In the genomic region with DNA sequence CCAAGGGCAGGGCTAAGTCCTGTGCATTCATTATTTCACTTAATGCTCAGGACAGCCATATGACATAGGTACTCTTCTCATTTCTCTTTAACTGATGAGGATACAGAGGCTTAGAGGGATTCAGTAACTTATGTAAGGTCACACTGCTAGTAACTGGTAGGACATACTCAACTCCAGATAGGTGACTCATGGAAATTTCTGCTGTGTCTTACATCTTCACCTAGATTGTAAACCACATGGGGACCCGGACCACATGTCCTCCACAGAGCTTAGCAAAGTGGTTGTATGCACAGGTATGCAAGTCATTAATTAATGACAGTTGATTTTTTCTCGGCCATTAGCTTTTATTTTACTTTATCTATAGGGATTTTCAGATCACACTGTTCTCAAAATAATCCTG, we compare ENCODE assay signal across 16 cellular contexts. TPM values are rescaled to one million over a fixed set of nuclear protein-coding genes. Genes with fewer than 3 reads are reported as not detected.
DNase-seq lines count a peak whose midpoint lies in the region; ATAC-seq and TF ChIP-seq lines count a peak whose summit lies in the region.
"Had no signal": no experiment of that assay in that cellular context is flagged by ENCODE, and none has a peak within 500 bp of the region (broad histone marks: within the 10 kb centered on the region; RNA-seq: fewer than 3 reads in every experiment).

No MANE protein-coding gene starts in this region.

- ATAC-seq in HG02623 (IDR thresholded peaks at IDR 0.05; ENCODE audit: unreplicated experiment) (peak; percentile 27), SK-N-SH treated with all-trans-retinoic acid at 6 μM for 48 hours (no peak), GM18517 (IDR thresholded peaks at IDR 0.05; ENCODE audit: unreplicated experiment) (no peak)
- ATAC-seq in stimulated activated naive CD8-positive, alpha-beta T cell treated with anti-CD3 and anti-CD28 coated beads, Interleukin-15, amount 100 ng/mL, for 72 hours, result peak; percentile 93
- ATAC-seq: naive thymus-derived CD8-positive, alpha-beta T cell had no signal

- DNase-seq in stimulated activated CD4-positive, alpha-beta T cell treated with anti-CD3 and anti-CD28 coated beads, Interleukin-1b, Interleukin-23, amount 100 ng/mL, for 48 hours, result peak; percentile 46
- no peak for DNase-seq in stimulated activated CD4-positive, alpha-beta T cell treated with anti-CD3 and anti-CD28 coated beads, Interleukin-2, amount 100 ng/mL, for 48 hours
- peak; percentile 36 for DNase-seq in T-helper 2 cell treated with Interferon-gamma antibody and Interleukin-4, amounts not matched to agents 5 μg/mL and 100 μg/mL, for 36 hours (ENCODE audit: low spot score)
- peak in 1 of 2 donors; percentile 37 for DNase-seq in stimulated activated naive CD8-positive, alpha-beta T cell treated with anti-CD3 and anti-CD28 coated beads, Interleukin-15, amount 100 ng/mL, for 72 hours
- DNase-seq in hepatocyte (ENCODE audit: low spot score), result no peak
- DNase-seq: activated CD4-positive, alpha-beta T cell treated with anti-CD3 and anti-CD28 coated beads, Interleukin-2, amount 50 U/mL, for 4 hours; activated effector memory CD4-positive, alpha-beta T cell treated with anti-CD3 and anti-CD28 coated beads, Interleukin-2, amount 50 U/mL, for 16 hours; GF-D8; naive thymus-derived CD8-positive, alpha-beta T cell; NCI-H146; SIG-M5 had no signal

- peaks cover 4% of the 10 kb centered on the region for H3K9me3 Mint-ChIP-seq in T-helper 2 cell treated with Interferon-gamma antibody and Interleukin-4, amounts not matched to agents 5 μg/mL and 100 μg/mL, for 36 hours
- peaks cover 5 to 11% of the 10 kb centered on the region in 2 donors for H3K9me3 Mint-ChIP-seq in stimulated activated naive CD8-positive, alpha-beta T cell treated with anti-CD3 and anti-CD28 coated beads, Interleukin-15, amount 100 ng/mL, for 72 hours

- no peaks in the 10 kb centered on the region for H3K9me3 ChIP-seq in hepatocyte (ENCODE audit: low read depth)
- H3K9me3 ChIP-seq: thoracic aorta had no signal

- H3K4me3 ChIP-seq in hepatocyte, result no peak overlapping the region
- H3K4me3 ChIP-seq: thoracic aorta had no signal

- H3K4me2 ChIP-seq in hepatocyte, result no peak overlapping the region

- H2AFZ ChIP-seq in hepatocyte, result no peak overlapping the region

- WGBS in hepatocyte (ENCODE audit: low lambda C conversion rate, missing lambda C conversion rate), result 87% methylated on average over 2 of the region's 2 CpGs

- no peaks in the 10 kb centered on the region for H3K9me2 ChIP-seq in hepatocyte (replicated peaks; ENCODE audit: insufficient read depth)

- H3K27ac Mint-ChIP-seq in T-helper 2 cell treated with Interferon-gamma antibody and Interleukin-4, amounts not matched to agents 5 μg/mL and 100 μg/mL, for 36 hours, result no peak overlapping the region
- H3K27ac Mint-ChIP-seq in stimulated activated naive CD8-positive, alpha-beta T cell treated with anti-CD3 and anti-CD28 coated beads, Interleukin-15, amount 100 ng/mL, for 72 hours, result peak overlapping the region in 1 of 2 donors; percentile 80
- H3K27ac Mint-ChIP-seq: naive thymus-derived CD8-positive, alpha-beta T cell had no signal

- H4K20me1 ChIP-seq in hepatocyte (ENCODE audit: insufficient read depth, poor library complexity, severe bottlenecking), result no peaks in the 10 kb centered on the region

- H3K4me1 Mint-ChIP-seq in T-helper 2 cell treated with Interferon-gamma antibody and Interleukin-4, amounts not matched to agents 5 μg/mL and 100 μg/mL, for 36 hours (ENCODE audit: low read depth), result peaks cover 7% of the 10 kb centered on the region
- peaks cover 17% of the 10 kb centered on the region for H3K4me1 Mint-ChIP-seq in stimulated activated naive CD8-positive, alpha-beta T cell treated with anti-CD3 and anti-CD28 coated beads, Interleukin-15, amount 100 ng/mL, for 72 hours

- no peaks in the 10 kb centered on the region for H3K36me3 Mint-ChIP-seq in T-helper 2 cell treated with Interferon-gamma antibody and Interleukin-4, amounts not matched to agents 5 μg/mL and 100 μg/mL, for 36 hours (ENCODE audit: low read depth)

- H3K27ac ChIP-seq in hepatocyte, result no peak overlapping the region
- H3K27ac ChIP-seq: thoracic aorta had no signal

- H3K27me3 Mint-ChIP-seq in T-helper 2 cell treated with Interferon-gamma antibody and Interleukin-4, amounts not matched to agents 5 μg/mL and 100 μg/mL, for 36 hours (ENCODE audit: low read depth), result no peaks in the 10 kb centered on the region
- H3K27me3 Mint-ChIP-seq in stimulated activated naive CD8-positive, alpha-beta T cell treated with anti-CD3 and anti-CD28 coated beads, Interleukin-15, amount 100 ng/mL, for 72 hours, result no peaks in the 10 kb centered on the region
- H3K27me3 Mint-ChIP-seq: naive thymus-derived CD8-positive, alpha-beta T cell had no signal

- no peaks in the 10 kb centered on the region for H3K27me3 ChIP-seq in hepatocyte

- TF ChIP-seq CTCF in hepatocyte (IDR thresholded peaks at IDR 0.05; ENCODE audit: poor library complexity), result no peak

- no peaks in the 10 kb centered on the region for H3K79me2 ChIP-seq in hepatocyte

- H3K4me1 ChIP-seq in hepatocyte (ENCODE audit: insufficient read depth), result no peaks in the 10 kb centered on the region

- no peak overlapping the region for H3K4me3 Mint-ChIP-seq in T-helper 2 cell treated with Interferon-gamma antibody and Interleukin-4, amounts not matched to agents 5 μg/mL and 100 μg/mL, for 36 hours
- no peak overlapping the region for H3K4me3 Mint-ChIP-seq in stimulated activated naive CD8-positive, alpha-beta T cell treated with anti-CD3 and anti-CD28 coated beads, Interleukin-15, amount 100 ng/mL, for 72 hours
- H3K4me3 Mint-ChIP-seq: naive thymus-derived CD8-positive, alpha-beta T cell had no signal

- no peaks in the 10 kb centered on the region for H3K36me3 ChIP-seq in hepatocyte (replicated peaks; ENCODE audit: insufficient read depth, low read depth)
- H3K36me3 ChIP-seq: thoracic aorta had no signal

TF ChIP-seq in SK-N-SH treated with all-trans-retinoic acid at 6 μM for 48 hours, 23 proteins besides CTCF, POLR2A, EP300 and RAD21 (continues in another document):
- TF ChIP-seq TOX (CRISPR knock-in tag; IDR thresholded peaks at IDR 0.05; ENCODE audit: borderline replicate concordance) (no peak), ZNF8 (CRISPR knock-in tag; IDR thresholded peaks at IDR 0.05) (no peak), ESRRG (CRISPR knock-in tag; IDR thresholded peaks at IDR 0.05) (no peak), ZNF70 (CRISPR knock-in tag; IDR thresholded peaks at IDR 0.05) (no peak), OSR1 (CRISPR knock-in tag; IDR thresholded peaks at IDR 0.05) (no peak), ARNTL (CRISPR knock-in tag; IDR thresholded peaks at IDR 0.05; ENCODE audit: borderline replicate concordance, low read depth) (no peak), ZC3H10 (CRISPR knock-in tag; IDR thresholded peaks at IDR 0.05) (no peak), TCF4 (CRISPR knock-in tag; IDR thresholded peaks at IDR 0.05; ENCODE audit: borderline replicate concordance) (no peak), ZFP30 (CRISPR knock-in tag; IDR thresholded peaks at IDR 0.05) (no peak), CSDC2 (CRISPR knock-in tag; IDR thresholded peaks at IDR 0.05) (no peak), PPARA (CRISPR knock-in tag; IDR thresholded peaks at IDR 0.05; ENCODE audit: borderline replicate concordance) (no peak), BACH2 (CRISPR knock-in tag; IDR thresholded peaks at IDR 0.05; ENCODE audit: borderline replicate concordance) (no peak), RARB (CRISPR knock-in tag; IDR thresholded peaks at IDR 0.05) (no peak), GLIS3 (CRISPR knock-in tag; IDR thresholded peaks at IDR 0.05) (no peak), ISL1 (CRISPR knock-in tag; IDR thresholded peaks at IDR 0.05) (no peak)
- TF ChIP-seq, protein P1, sequence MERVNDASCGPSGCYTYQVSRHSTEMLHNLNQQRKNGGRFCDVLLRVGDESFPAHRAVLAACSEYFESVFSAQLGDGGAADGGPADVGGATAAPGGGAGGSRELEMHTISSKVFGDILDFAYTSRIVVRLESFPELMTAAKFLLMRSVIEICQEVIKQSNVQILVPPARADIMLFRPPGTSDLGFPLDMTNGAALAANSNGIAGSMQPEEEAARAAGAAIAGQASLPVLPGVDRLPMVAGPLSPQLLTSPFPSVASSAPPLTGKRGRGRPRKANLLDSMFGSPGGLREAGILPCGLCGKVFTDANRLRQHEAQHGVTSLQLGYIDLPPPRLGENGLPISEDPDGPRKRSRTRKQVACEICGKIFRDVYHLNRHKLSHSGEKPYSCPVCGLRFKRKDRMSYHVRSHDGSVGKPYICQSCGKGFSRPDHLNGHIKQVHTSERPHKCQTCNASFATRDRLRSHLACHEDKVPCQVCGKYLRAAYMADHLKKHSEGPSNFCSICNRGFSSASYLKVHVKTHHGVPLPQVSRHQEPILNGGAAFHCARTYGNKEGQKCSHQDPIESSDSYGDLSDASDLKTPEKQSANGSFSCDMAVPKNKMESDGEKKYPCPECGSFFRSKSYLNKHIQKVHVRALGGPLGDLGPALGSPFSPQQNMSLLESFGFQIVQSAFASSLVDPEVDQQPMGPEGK (CRISPR knock-in tag; IDR thresholded peaks at IDR 0.05; ENCODE audit: borderline replicate concordance), result no peak
- TF ChIP-seq, protein P2, sequence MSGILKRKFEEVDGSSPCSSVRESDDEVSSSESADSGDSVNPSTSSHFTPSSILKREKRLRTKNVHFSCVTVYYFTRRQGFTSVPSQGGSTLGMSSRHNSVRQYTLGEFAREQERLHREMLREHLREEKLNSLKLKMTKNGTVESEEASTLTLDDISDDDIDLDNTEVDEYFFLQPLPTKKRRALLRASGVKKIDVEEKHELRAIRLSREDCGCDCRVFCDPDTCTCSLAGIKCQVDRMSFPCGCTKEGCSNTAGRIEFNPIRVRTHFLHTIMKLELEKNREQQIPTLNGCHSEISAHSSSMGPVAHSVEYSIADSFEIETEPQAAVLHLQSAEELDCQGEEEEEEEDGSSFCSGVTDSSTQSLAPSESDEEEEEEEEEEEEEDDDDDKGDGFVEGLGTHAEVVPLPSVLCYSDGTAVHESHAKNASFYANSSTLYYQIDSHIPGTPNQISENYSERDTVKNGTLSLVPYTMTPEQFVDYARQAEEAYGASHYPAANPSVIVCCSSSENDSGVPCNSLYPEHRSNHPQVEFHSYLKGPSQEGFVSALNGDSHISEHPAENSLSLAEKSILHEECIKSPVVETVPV (CRISPR knock-in tag; IDR thresholded peaks at IDR 0.05), result no peak
- TF ChIP-seq, protein P3, sequence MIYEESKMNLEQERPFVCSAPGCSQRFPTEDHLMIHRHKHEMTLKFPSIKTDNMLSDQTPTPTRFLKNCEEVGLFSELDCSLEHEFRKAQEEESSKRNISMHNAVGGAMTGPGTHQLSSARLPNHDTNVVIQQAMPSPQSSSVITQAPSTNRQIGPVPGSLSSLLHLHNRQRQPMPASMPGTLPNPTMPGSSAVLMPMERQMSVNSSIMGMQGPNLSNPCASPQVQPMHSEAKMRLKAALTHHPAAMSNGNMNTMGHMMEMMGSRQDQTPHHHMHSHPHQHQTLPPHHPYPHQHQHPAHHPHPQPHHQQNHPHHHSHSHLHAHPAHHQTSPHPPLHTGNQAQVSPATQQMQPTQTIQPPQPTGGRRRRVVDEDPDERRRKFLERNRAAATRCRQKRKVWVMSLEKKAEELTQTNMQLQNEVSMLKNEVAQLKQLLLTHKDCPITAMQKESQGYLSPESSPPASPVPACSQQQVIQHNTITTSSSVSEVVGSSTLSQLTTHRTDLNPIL (CRISPR knock-in tag; IDR thresholded peaks at IDR 0.05; ENCODE audit: low read depth), result no peak

RNA-seq across cellular contexts. Expression of a gene that starts 29.3 kb away (rescaled TPM):
- total RNA-seq in hepatocyte, result 50.7 and 52.9 TPM in 2 replicates
- 27.7 and 36.1 TPM in 2 replicates for polyA plus RNA-seq in hepatocyte
- total RNA-seq: naive thymus-derived CD8-positive, alpha-beta T cell; T-helper 2 cell treated with Interferon-gamma antibody and Interleukin-4, amounts not matched to agents 100 ng/mL and 5 ng/mL, for 36 hours had no signal
- polyA plus RNA-seq: naive thymus-derived CD8-positive, alpha-beta T cell had no signal

Comparison
In these comparisons a context has a peak if more than half of its experiments do, and no peak if none do; other contexts are left out.
1. DNase-seq: peak in stimulated activated CD4-positive, alpha-beta T cell treated with anti-CD3 and anti-CD28 coated beads, Interleukin-1b, Interleukin-23, amount 100 ng/mL, for 48 hours (single experiment) and T-helper 2 cell treated with Interferon-gamma antibody and Interleukin-4, amounts not matched to agents 5 μg/mL and 100 μg/mL, for 36 hours (single experiment); none in stimulated activated CD4-positive, alpha-beta T cell treated with anti-CD3 and anti-CD28 coated beads, Interleukin-2, amount 100 ng/mL, for 48 hours (0 of 2) and hepatocyte (single experiment).
2. ATAC-seq: peak in HG02623 (single experiment) and stimulated activated naive CD8-positive, alpha-beta T cell treated with anti-CD3 and anti-CD28 coated beads, Interleukin-15, amount 100 ng/mL, for 72 hours (single experiment); none in SK-N-SH treated with all-trans-retinoic acid at 6 μM for 48 hours (single experiment) and GM18517 (single experiment).